ENCODE assay signal across 1 cellular context in the genomic region with DNA sequence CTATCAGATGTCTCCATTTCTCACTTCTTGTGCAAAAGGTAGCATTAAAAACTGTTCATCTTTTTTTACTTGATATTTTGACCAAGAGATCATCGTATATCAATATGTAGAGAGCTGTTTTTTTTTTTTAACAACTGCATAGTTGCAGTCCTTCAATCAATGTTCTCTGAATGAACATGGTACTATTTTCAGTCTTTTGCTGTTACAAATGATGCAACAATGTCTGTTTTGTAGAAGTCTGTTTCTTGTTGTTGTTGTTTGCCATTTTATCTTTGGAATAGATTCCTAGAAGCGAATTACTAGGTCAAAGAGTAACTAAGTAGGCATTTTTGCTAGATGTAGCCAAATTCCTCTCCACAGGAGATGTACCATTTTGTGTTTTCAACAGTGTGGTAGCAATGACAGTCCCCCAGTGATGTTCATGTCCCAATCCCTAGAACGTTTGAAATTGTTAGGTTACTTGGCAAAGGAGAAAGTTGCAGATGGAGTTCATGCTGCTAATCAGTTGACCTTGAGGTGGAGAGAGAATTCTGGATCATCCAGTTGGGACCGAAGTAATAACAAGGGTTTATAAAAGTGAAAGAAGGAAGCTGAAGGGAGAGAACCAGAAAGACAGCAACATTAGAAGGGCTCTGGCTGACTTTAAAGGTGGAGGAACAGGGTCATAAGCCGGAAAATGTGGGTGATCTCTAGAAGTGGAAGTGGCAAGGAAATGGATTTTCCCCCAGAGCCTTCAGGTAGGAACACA.
TF ChIP-seq lines count a peak whose summit lies in the region.

No MANE protein-coding gene starts in this region.

TF ChIP-seq in GM12891, 5 proteins besides CTCF, POLR2A, EP300 and RAD21:
- TF ChIP-seq TAF1 (IDR thresholded peaks at IDR 0.05; ENCODE audit: low read depth, low read length) (no peak), SPI1 (IDR thresholded peaks at IDR 0.05; ENCODE audit: low read depth, low read length) (no peak), POLR2AphosphoS5 (IDR thresholded peaks at IDR 0.05; ENCODE audit: low read depth, low read length) (no peak), PAX5 (IDR thresholded peaks at IDR 0.05; ENCODE audit: insufficient read depth, low read length, severe bottlenecking) (no peak), POU2F2 (IDR thresholded peaks at IDR 0.05; ENCODE audit: low read depth, low read length) (no peak)
